8 cellular contexts compared by ENCODE assay signal in genomic region chr3:192918275-192918588, GRCh38. TPM values are rescaled to one million over a fixed set of nuclear protein-coding genes. Genes with fewer than 3 reads are reported as not detected.
A peak's percentile ranks its signal among the peaks of the same experiment; 100 is the strongest.
DNase-seq lines count a peak whose midpoint lies in the region; ATAC-seq and TF ChIP-seq lines count a peak whose summit lies in the region.

No MANE protein-coding gene starts in this region.

- no peak for ATAC-seq in activated T-helper 17 cell treated with anti-CD3 and anti-CD28 coated beads, Interleukin-2, amount 50 U/mL, for 72 hours (replicated peaks)
- ATAC-seq in GM21619 (IDR thresholded peaks at IDR 0.05; ENCODE audit: unreplicated experiment) (no peak), HG03025 (IDR thresholded peaks at IDR 0.05; ENCODE audit: low FRiP score, unreplicated experiment) (no peak)

- H3K27ac ChIP-seq in HL-60 (replicated peaks) (no peak overlapping the region), iPS DF 6.9 (ENCODE audit: low read length) (no peak overlapping the region), spleen (peak overlapping the region; percentile 44 to 88 (median 84))

- intact Hi-C loops in spleen (cut with DNase I; ENCODE audit: low total_unique reads): loop anchor here (10.0 kb wide), 1 partner anchor 93 kb away; no protein-coding TSS in a partner anchor

- H3K9me3 ChIP-seq in iPS DF 6.9 (ENCODE audit: control insufficient read depth, insufficient read depth, low read length) (no peaks in the 10 kb centered on the region), spleen (no peaks in the 10 kb centered on the region)

- H3K27ac Mint-ChIP-seq in activated T-helper 17 cell treated with anti-CD3 and anti-CD28 coated beads, Interleukin-2, amount 50 U/mL, for 72 hours: peak overlapping the region; percentile 99

- H3K4me1 ChIP-seq in iPS DF 6.9 (ENCODE audit: control insufficient read depth, insufficient read depth, low read length): peaks cover 5% of the 10 kb centered on the region; the same call in 1 of the 2 replicates
- H3K4me1 ChIP-seq in spleen: peaks cover 0 to 33% (median 17%) of the 10 kb centered on the region in 6 donors

- CTCF ChIA-PET in HEK293T (lab: Yijun Ruan, JAX): interaction anchor here (0.9 kb wide), 1 partner anchor 96 kb away, joined by 4 read pairs; no protein-coding TSS in a partner anchor

- H3K4me3 ChIP-seq in HL-60 (replicated peaks; ENCODE audit: insufficient read depth, low read length): peak overlapping the region; percentile 67
- H3K4me3 ChIP-seq in iPS DF 6.9 (ENCODE audit: low read length): peak overlapping the region; percentile 96; the same call in 1 of the 2 replicates
- H3K4me3 ChIP-seq in spleen: peak overlapping the region; percentile 52 to 81 (median 60)

- TF ChIP-seq CTCF in HL-60 (IDR thresholded peaks at IDR 0.05; ENCODE audit: insufficient read depth, low read length) (no peak), spleen (IDR thresholded peaks at IDR 0.05 in 8 of 11, conservative IDR thresholded peaks at IDR 0.05 in 3 of 11) (peak in 1 of 11 experiments; percentile 23)

- peak overlapping the region; percentile 99 for H3K4me3 Mint-ChIP-seq in activated T-helper 17 cell treated with anti-CD3 and anti-CD28 coated beads, Interleukin-2, amount 50 U/mL, for 72 hours

- H3K36me3 ChIP-seq in iPS DF 6.9 (ENCODE audit: control insufficient read depth, insufficient read depth, low read length) (no peaks in the 10 kb centered on the region), spleen (no peaks in the 10 kb centered on the region)

- peaks cover 4% of the 10 kb centered on the region for H3K4me1 Mint-ChIP-seq in activated T-helper 17 cell treated with anti-CD3 and anti-CD28 coated beads, Interleukin-2, amount 50 U/mL, for 72 hours

- no peak for TF ChIP-seq POLR2A in spleen (IDR thresholded peaks at IDR 0.05)

- WGBS in iPS DF 6.9 (ENCODE audit: insufficient coverage, insufficient read length): no CpG with 5 or more reads among the region's 13 CpGs
- 2 to 4% (median 3%) methylated on average over 13 of the region's 13 CpGs for WGBS in spleen, 5 donors

- peaks cover 21% of the 10 kb centered on the region for H3K36me3 Mint-ChIP-seq in activated T-helper 17 cell treated with anti-CD3 and anti-CD28 coated beads, Interleukin-2, amount 50 U/mL, for 72 hours (ENCODE audit: low read depth)

- peaks cover 50% of the 10 kb centered on the region for H3K27me3 ChIP-seq in HL-60 (ENCODE audit: insufficient read depth, poor library complexity, severe bottlenecking)
- H3K27me3 ChIP-seq in iPS DF 6.9 (ENCODE audit: control insufficient read depth, insufficient read depth, low read length): no peaks in the 10 kb centered on the region
- H3K27me3 ChIP-seq in spleen (replicated peaks in 1 of 7): peaks cover 0 to 70% (median 8%) of the 10 kb centered on the region in 7 donors

- DNase-seq in HL-60 (ENCODE audit: low read depth in 1 of 2, low spot score in 1 of 2) (no peak), iPS DF 6.9 (ENCODE audit: low read depth, low spot score) (no peak), spleen (no peak), T-helper 9 cell (no peak), HEK293T (ENCODE audit: extremely low spot score) (no peak)

- H3K27me3 Mint-ChIP-seq in activated T-helper 17 cell treated with anti-CD3 and anti-CD28 coated beads, Interleukin-2, amount 50 U/mL, for 72 hours: peaks cover 32% of the 10 kb centered on the region

- POLR2A ChIA-PET in HEK293T (lab: Yijun Ruan, JAX): interaction anchor here (1.1 to 1.9 kb wide), 6 partner anchors 10 to 41 kb away, joined by 3 to 6 read pairs (median 4); no protein-coding TSS in a partner anchor

- H3K9me3 Mint-ChIP-seq in activated T-helper 17 cell treated with anti-CD3 and anti-CD28 coated beads, Interleukin-2, amount 50 U/mL, for 72 hours: no peaks in the 10 kb centered on the region

TF ChIP-seq in HEK293T, 16 proteins besides CTCF, POLR2A, EP300 and RAD21:
- TF ChIP-seq HDGF (IDR thresholded peaks at IDR 0.05; ENCODE audit: borderline replicate concordance): no peak

RNA-seq across cellular contexts. Expression of gene MB21D2, which starts 0.6 kb away (rescaled TPM):
- 10 to 100 TPM; 13.4 to 13.9 TPM for total RNA-seq in activated T-helper 17 cell treated with anti-CD3 and anti-CD28 coated beads, Interleukin-2, amount 50 U/mL, for 72 hours
- total RNA-seq in spleen: 1 to 10 TPM; 1.8 to 3.5 (median 2.1) TPM
- 1 to 10 TPM in 1 of 3 donors, under 1 TPM in 2; 0.59 to 1.1 (median 0.67) TPM for polyA plus RNA-seq in spleen

Comparison
In these comparisons a context has a peak if more than half of its experiments do, and no peak if none do; other contexts are left out.
1. H3K27ac ChIP-seq: peak in spleen (8 of 8); none in HL-60 (single experiment) and iPS DF 6.9 (single experiment).
2. Peak in every context shown above with its lines, with median percentiles within 50 percentile points of each other: H3K4me3 ChIP-seq.